In the genomic region with DNA sequence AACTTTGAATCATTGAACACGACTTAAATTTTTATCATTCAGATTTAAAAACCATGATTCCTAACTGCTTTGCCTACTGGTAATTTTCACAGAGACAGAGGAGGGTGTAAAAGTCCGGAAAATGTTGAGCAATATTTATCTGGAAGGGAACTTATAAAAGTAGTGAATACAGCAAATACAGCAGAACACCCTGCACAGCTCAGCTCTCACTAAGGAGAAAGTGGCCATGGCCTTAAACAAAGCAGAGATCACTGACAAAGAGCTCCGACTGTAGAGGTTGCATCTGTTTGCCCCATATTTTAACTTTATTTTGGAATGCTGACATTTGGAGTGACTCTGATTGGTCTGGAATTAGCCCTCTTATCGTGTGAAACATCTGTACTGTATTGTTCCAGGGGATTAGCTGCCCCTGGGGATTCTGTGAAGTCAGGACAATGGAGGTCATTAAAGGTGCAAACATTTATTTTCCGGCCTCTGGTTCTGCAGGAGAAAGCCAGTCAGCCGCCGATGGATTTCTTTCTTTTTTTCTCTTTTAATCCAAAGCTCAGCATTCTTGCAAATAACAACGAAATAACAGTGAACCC, we compare ENCODE assay signal across 13 cellular contexts.
A peak's percentile ranks its signal among the peaks of the same experiment; 100 is the strongest.
DNase-seq lines count a peak whose midpoint lies in the region; ATAC-seq, FAIRE-seq and TF ChIP-seq lines count a peak whose summit lies in the region.
"Had no signal": no experiment of that assay in that cellular context is flagged by ENCODE, and none has a peak within 500 bp of the region (broad histone marks: within the 10 kb centered on the region; RNA-seq: fewer than 3 reads in every experiment).

No MANE protein-coding gene starts in this region.

- H3K9me3 ChIP-seq in gastroesophageal sphincter (no peaks in the 10 kb centered on the region), ascending aorta (no peaks in the 10 kb centered on the region)
- H3K9me3 ChIP-seq: breast epithelium, tibial artery had no signal

- peak; percentile 43 for ATAC-seq in gastroesophageal sphincter
- ATAC-seq: activated T-helper 17 cell treated with anti-CD3 and anti-CD28 coated beads, Interleukin-2, amount 50 U/mL, for 72 hours had no signal

- H3K27ac ChIP-seq in gastroesophageal sphincter (no peak overlapping the region), ascending aorta (no peak overlapping the region)
- H3K27ac ChIP-seq: breast epithelium, tibial artery had no signal

- no peaks in the 10 kb centered on the region for H3K27me3 ChIP-seq in gastroesophageal sphincter
- H3K27me3 ChIP-seq in ascending aorta, result no peaks in the 10 kb centered on the region
- H3K27me3 ChIP-seq: breast epithelium, tibial artery had no signal

- H3K9me3 Mint-ChIP-seq in nephron progenitor cell, result no peaks in the 10 kb centered on the region

- H3K27ac Mint-ChIP-seq in nephron progenitor cell, result no peak overlapping the region
- H3K27ac Mint-ChIP-seq: activated T-helper 17 cell treated with anti-CD3 and anti-CD28 coated beads, Interleukin-2, amount 50 U/mL, for 72 hours had no signal

- H3K27me3 Mint-ChIP-seq in nephron progenitor cell (ENCODE audit: low read depth, poor library complexity), result no peaks in the 10 kb centered on the region
- H3K27me3 Mint-ChIP-seq: activated T-helper 17 cell treated with anti-CD3 and anti-CD28 coated beads, Interleukin-2, amount 50 U/mL, for 72 hours had no signal

- TF ChIP-seq EP300 in gastroesophageal sphincter (IDR thresholded peaks at IDR 0.05), result no peak

- peaks cover 27% of the 10 kb centered on the region for H3K4me1 Mint-ChIP-seq in nephron progenitor cell
- H3K4me1 Mint-ChIP-seq: activated T-helper 17 cell treated with anti-CD3 and anti-CD28 coated beads, Interleukin-2, amount 50 U/mL, for 72 hours had no signal

- intact Hi-C loops in ascending aorta (cut with DNase I), result no loop called here

- no peaks in the 10 kb centered on the region for H3K36me3 ChIP-seq in gastroesophageal sphincter
- H3K36me3 ChIP-seq in ascending aorta, result no peaks in the 10 kb centered on the region
- H3K36me3 ChIP-seq: breast epithelium, tibial artery had no signal

- H3K4me1 ChIP-seq in gastroesophageal sphincter, result peaks cover 0 to 10% (median 2%) of the 10 kb centered on the region in 3 donors
- H3K4me1 ChIP-seq in ascending aorta, result no peaks in the 10 kb centered on the region
- H3K4me1 ChIP-seq: breast epithelium, tibial artery had no signal

- no peak for TF ChIP-seq CTCF in D721Med (IDR thresholded peaks at IDR 0.05; ENCODE audit: insufficient read depth, missing control alignments)
- no peak for TF ChIP-seq CTCF in gastroesophageal sphincter (IDR thresholded peaks at IDR 0.05)
- TF ChIP-seq CTCF in nephron progenitor cell (IDR thresholded peaks at IDR 0.05), result no peak
- no peak for TF ChIP-seq CTCF in ascending aorta (IDR thresholded peaks at IDR 0.05)

- no peak overlapping the region for H3K4me3 Mint-ChIP-seq in nephron progenitor cell
- H3K4me3 Mint-ChIP-seq: activated T-helper 17 cell treated with anti-CD3 and anti-CD28 coated beads, Interleukin-2, amount 50 U/mL, for 72 hours had no signal

- WGBS in gastroesophageal sphincter (ENCODE audit: low coverage in 1 of 2), 2 donors, result 25 to 72% methylated on average over 8 of the region's 8 CpGs

- no peak for TF ChIP-seq POLR2A in gastroesophageal sphincter (IDR thresholded peaks at IDR 0.05)

- H3K4me3 ChIP-seq in gastroesophageal sphincter, result no peak overlapping the region
- no peak overlapping the region for H3K4me3 ChIP-seq in ascending aorta
- H3K4me3 ChIP-seq: tibial artery had no signal

- FAIRE-seq in D721Med (lab: Jason Lieb, UNC) (peak; percentile 60), HTR-8/SVneo (lab: Jason Lieb, UNC) (no peak)

- DNase-seq in D721Med (ENCODE audit: insufficient read length, low spot score) (no peak), NCI-H82 (lab: John Stamatoyannopoulos, UW) (peak; percentile 84), nephron progenitor cell (peak; percentile 14), HTR-8/SVneo (ENCODE audit: insufficient read length, low spot score) (no peak), ascending aorta (ENCODE audit: low spot score in 2 of 2) (no peak)
- no peak for DNase-seq in stimulated activated CD4-positive, alpha-beta T cell treated with anti-CD3 and anti-CD28 coated beads, Interleukin-2, amount 100 ng/mL, for 24 hours
- DNase-seq in stimulated activated naive CD4-positive, alpha-beta T cell treated with Interleukin-2 at 50 U/mL for 16 hours (lab: John Stamatoyannopoulos, UW), result no peak
- DNase-seq: activated CD4-positive, alpha-beta T cell treated with anti-CD3 and anti-CD28 coated beads for 4 hours; NK-92 treated with Interleukin-12 subunit alpha and Interleukin-12 subunit beta, amount 100 ng/mL, for 24 hours; tibial artery had no signal

- H3K36me3 Mint-ChIP-seq in nephron progenitor cell (ENCODE audit: low read depth), result no peaks in the 10 kb centered on the region

Comparison
In these comparisons a context has a peak if more than half of its experiments do, and no peak if none do; other contexts are left out.
1. DNase-seq: peak in NCI-H82 (single experiment) and nephron progenitor cell (single experiment); none in D721Med (single experiment), HTR-8/SVneo (single experiment), stimulated activated CD4-positive, alpha-beta T cell treated with anti-CD3 and anti-CD28 coated beads, Interleukin-2, amount 100 ng/mL, for 24 hours (0 of 2), stimulated activated naive CD4-positive, alpha-beta T cell treated with Interleukin-2 at 50 U/mL for 16 hours (single experiment) and ascending aorta (0 of 2).